ENCODE assay signal across 2 cellular contexts in the genomic region with DNA sequence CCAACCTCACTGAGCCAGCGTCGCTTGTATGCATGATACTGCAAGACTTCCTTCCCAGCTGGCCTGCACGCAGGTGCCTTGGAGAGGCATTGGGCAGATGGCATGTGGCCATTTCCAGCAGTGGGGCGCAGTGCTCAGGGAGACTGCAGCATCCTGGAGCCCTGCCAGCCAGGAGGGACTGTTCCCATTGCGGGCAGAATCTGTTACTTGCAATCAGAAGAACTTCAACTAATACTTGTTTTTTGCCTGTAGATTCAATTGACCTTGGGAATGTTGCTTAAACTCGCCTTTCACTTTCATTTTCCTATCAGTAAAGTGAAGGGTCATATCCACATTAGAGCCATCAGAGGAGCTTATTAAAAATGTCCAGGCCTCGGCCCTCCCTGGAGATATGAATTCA.
A peak's percentile ranks its signal among the peaks of the same experiment; 100 is the strongest.
TF ChIP-seq lines count a peak whose summit lies in the region.

No MANE protein-coding gene starts in this region.

TF ChIP-seq in WTC11, 78 proteins besides CTCF, POLR2A, EP300 and RAD21 (continued from another document):
- TF ChIP-seq ZNF317 (CRISPR knock-in tag; IDR thresholded peaks at IDR 0.05; ENCODE audit: borderline replicate concordance, low read depth) (no peak), ZNF423 (CRISPR knock-in tag; IDR thresholded peaks at IDR 0.05) (no peak), NFATC4 (CRISPR knock-in tag; IDR thresholded peaks at IDR 0.05) (no peak), CREB1 (CRISPR knock-in tag; IDR thresholded peaks at IDR 0.05) (no peak)
- TF ChIP-seq, protein P1, sequence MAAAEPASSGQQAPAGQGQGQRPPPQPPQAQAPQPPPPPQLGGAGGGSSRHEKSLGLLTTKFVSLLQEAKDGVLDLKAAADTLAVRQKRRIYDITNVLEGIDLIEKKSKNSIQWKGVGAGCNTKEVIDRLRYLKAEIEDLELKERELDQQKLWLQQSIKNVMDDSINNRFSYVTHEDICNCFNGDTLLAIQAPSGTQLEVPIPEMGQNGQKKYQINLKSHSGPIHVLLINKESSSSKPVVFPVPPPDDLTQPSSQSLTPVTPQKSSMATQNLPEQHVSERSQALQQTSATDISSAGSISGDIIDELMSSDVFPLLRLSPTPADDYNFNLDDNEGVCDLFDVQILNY (CRISPR knock-in tag; IDR thresholded peaks at IDR 0.05): no peak
- TF ChIP-seq, protein P2, sequence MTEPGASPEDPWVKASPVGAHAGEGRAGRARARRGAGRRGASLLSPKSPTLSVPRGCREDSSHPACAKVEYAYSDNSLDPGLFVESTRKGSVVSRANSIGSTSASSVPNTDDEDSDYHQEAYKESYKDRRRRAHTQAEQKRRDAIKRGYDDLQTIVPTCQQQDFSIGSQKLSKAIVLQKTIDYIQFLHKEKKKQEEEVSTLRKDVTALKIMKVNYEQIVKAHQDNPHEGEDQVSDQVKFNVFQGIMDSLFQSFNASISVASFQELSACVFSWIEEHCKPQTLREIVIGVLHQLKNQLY (CRISPR knock-in tag; IDR thresholded peaks at IDR 0.05): no peak
- TF ChIP-seq, protein P3, sequence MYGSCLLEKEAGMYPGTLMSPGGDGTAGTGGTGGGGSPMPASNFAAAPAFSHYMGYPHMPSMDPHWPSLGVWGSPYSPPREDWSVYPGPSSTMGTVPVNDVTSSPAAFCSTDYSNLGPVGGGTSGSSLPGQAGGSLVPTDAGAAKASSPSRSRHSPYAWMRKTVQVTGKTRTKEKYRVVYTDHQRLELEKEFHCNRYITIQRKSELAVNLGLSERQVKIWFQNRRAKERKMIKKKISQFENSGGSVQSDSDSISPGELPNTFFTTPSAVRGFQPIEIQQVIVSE (CRISPR knock-in tag; IDR thresholded peaks at IDR 0.05; ENCODE audit: borderline replicate concordance): no peak
- TF ChIP-seq, protein P4, sequence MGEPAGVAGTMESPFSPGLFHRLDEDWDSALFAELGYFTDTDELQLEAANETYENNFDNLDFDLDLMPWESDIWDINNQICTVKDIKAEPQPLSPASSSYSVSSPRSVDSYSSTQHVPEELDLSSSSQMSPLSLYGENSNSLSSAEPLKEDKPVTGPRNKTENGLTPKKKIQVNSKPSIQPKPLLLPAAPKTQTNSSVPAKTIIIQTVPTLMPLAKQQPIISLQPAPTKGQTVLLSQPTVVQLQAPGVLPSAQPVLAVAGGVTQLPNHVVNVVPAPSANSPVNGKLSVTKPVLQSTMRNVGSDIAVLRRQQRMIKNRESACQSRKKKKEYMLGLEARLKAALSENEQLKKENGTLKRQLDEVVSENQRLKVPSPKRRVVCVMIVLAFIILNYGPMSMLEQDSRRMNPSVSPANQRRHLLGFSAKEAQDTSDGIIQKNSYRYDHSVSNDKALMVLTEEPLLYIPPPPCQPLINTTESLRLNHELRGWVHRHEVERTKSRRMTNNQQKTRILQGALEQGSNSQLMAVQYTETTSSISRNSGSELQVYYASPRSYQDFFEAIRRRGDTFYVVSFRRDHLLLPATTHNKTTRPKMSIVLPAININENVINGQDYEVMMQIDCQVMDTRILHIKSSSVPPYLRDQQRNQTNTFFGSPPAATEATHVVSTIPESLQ (CRISPR knock-in tag; IDR thresholded peaks at IDR 0.05): no peak
- TF ChIP-seq, protein P5, sequence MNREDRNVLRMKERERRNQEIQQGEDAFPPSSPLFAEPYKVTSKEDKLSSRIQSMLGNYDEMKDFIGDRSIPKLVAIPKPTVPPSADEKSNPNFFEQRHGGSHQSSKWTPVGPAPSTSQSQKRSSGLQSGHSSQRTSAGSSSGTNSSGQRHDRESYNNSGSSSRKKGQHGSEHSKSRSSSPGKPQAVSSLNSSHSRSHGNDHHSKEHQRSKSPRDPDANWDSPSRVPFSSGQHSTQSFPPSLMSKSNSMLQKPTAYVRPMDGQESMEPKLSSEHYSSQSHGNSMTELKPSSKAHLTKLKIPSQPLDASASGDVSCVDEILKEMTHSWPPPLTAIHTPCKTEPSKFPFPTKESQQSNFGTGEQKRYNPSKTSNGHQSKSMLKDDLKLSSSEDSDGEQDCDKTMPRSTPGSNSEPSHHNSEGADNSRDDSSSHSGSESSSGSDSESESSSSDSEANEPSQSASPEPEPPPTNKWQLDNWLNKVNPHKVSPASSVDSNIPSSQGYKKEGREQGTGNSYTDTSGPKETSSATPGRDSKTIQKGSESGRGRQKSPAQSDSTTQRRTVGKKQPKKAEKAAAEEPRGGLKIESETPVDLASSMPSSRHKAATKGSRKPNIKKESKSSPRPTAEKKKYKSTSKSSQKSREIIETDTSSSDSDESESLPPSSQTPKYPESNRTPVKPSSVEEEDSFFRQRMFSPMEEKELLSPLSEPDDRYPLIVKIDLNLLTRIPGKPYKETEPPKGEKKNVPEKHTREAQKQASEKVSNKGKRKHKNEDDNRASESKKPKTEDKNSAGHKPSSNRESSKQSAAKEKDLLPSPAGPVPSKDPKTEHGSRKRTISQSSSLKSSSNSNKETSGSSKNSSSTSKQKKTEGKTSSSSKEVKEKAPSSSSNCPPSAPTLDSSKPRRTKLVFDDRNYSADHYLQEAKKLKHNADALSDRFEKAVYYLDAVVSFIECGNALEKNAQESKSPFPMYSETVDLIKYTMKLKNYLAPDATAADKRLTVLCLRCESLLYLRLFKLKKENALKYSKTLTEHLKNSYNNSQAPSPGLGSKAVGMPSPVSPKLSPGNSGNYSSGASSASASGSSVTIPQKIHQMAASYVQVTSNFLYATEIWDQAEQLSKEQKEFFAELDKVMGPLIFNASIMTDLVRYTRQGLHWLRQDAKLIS (CRISPR knock-in tag; IDR thresholded peaks at IDR 0.05; ENCODE audit: borderline replicate concordance): no peak

TF ChIP-seq in HepG2, 621 proteins besides CTCF, POLR2A, EP300 and RAD21 (continued from another document):
- TF ChIP-seq, protein P6, sequence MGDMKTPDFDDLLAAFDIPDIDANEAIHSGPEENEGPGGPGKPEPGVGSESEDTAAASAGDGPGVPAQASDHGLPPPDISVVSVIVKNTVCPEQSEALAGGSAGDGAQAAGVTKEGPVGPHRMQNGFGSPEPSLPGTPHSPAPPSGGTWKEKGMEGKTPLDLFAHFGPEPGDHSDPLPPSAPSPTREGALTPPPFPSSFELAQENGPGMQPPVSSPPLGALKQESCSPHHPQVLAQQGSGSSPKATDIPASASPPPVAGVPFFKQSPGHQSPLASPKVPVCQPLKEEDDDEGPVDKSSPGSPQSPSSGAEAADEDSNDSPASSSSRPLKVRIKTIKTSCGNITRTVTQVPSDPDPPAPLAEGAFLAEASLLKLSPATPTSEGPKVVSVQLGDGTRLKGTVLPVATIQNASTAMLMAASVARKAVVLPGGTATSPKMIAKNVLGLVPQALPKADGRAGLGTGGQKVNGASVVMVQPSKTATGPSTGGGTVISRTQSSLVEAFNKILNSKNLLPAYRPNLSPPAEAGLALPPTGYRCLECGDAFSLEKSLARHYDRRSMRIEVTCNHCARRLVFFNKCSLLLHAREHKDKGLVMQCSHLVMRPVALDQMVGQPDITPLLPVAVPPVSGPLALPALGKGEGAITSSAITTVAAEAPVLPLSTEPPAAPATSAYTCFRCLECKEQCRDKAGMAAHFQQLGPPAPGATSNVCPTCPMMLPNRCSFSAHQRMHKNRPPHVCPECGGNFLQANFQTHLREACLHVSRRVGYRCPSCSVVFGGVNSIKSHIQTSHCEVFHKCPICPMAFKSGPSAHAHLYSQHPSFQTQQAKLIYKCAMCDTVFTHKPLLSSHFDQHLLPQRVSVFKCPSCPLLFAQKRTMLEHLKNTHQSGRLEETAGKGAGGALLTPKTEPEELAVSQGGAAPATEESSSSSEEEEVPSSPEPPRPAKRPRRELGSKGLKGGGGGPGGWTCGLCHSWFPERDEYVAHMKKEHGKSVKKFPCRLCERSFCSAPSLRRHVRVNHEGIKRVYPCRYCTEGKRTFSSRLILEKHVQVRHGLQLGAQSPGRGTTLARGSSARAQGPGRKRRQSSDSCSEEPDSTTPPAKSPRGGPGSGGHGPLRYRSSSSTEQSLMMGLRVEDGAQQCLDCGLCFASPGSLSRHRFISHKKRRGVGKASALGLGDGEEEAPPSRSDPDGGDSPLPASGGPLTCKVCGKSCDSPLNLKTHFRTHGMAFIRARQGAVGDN (CRISPR knock-in tag; IDR thresholded peaks at IDR 0.05): peak; percentile 29; the same call in 1 of the 2 replicates
- TF ChIP-seq HIVEP1 (CRISPR knock-in tag; IDR thresholded peaks at IDR 0.05): no peak
- TF ChIP-seq, protein P7, sequence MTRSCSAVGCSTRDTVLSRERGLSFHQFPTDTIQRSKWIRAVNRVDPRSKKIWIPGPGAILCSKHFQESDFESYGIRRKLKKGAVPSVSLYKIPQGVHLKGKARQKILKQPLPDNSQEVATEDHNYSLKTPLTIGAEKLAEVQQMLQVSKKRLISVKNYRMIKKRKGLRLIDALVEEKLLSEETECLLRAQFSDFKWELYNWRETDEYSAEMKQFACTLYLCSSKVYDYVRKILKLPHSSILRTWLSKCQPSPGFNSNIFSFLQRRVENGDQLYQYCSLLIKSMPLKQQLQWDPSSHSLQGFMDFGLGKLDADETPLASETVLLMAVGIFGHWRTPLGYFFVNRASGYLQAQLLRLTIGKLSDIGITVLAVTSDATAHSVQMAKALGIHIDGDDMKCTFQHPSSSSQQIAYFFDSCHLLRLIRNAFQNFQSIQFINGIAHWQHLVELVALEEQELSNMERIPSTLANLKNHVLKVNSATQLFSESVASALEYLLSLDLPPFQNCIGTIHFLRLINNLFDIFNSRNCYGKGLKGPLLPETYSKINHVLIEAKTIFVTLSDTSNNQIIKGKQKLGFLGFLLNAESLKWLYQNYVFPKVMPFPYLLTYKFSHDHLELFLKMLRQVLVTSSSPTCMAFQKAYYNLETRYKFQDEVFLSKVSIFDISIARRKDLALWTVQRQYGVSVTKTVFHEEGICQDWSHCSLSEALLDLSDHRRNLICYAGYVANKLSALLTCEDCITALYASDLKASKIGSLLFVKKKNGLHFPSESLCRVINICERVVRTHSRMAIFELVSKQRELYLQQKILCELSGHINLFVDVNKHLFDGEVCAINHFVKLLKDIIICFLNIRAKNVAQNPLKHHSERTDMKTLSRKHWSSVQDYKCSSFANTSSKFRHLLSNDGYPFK (CRISPR knock-in tag; IDR thresholded peaks at IDR 0.05; ENCODE audit: borderline replicate concordance): peak; percentile 93
